In genomic region chr5:133170756-133171387, GRCh38 we compare ENCODE assay signal across 8 cellular contexts.
DNase-seq lines count a peak whose midpoint lies in the region; ATAC-seq and TF ChIP-seq lines count a peak whose summit lies in the region.
"Not testable (repeated sequence)": the region's sequence is repeated elsewhere in the genome, so short reads cannot be mapped to it uniquely, and the experiment has no call there.

No MANE protein-coding gene starts in this region.

- not testable (repeated sequence) for H3K27me3 ChIP-seq in DND-41 (ENCODE audit: insufficient read depth, low read length, poor library complexity); thymus (ENCODE audit: control insufficient read depth, insufficient read depth)

- WGBS in thymus, result 66% methylated on average over 9 of the region's 9 CpGs

- H3K27ac Mint-ChIP-seq in T-helper 2 cell treated with Interferon-gamma antibody and Interleukin-4, amounts not matched to agents 5 μg/mL and 100 μg/mL, for 36 hours; activated CD8-positive, alpha-beta memory T cell treated with anti-CD3 and anti-CD28 coated beads, Interleukin-2, amount 10 ng/mL, durations not matched to agents 7 days and 5 days: not testable (repeated sequence)

- not testable (repeated sequence) for H3K9me3 ChIP-seq in DND-41 (ENCODE audit: insufficient read depth, low read length, severe bottlenecking); thymus (ENCODE audit: control insufficient read depth)

- H3K79me2 ChIP-seq in DND-41 (ENCODE audit: insufficient read depth, low read length), result not testable (repeated sequence)

- H3K27ac ChIP-seq in DND-41 (ENCODE audit: low read length), result not testable (repeated sequence)
- peak overlapping the region; percentile 74 for H3K27ac ChIP-seq in thymus (ENCODE audit: low read depth)

- not testable (repeated sequence) for H3K4me1 ChIP-seq in DND-41 (ENCODE audit: insufficient read depth, low read length); thymus (ENCODE audit: control insufficient read depth, insufficient read depth, low read length)

- H3K9ac ChIP-seq in DND-41 (ENCODE audit: low read depth, low read length), result not testable (repeated sequence)

- H3K4me2 ChIP-seq in DND-41 (ENCODE audit: insufficient read depth, low read length), result not testable (repeated sequence)

- H3K36me3 ChIP-seq in DND-41 (ENCODE audit: insufficient read depth, low read length); thymus (ENCODE audit: control insufficient read depth, insufficient read depth): not testable (repeated sequence)

- peaks cover 27% of the 10 kb centered on the region for H3K9me3 Mint-ChIP-seq in T-helper 2 cell treated with Interferon-gamma antibody and Interleukin-4, amounts not matched to agents 5 μg/mL and 100 μg/mL, for 36 hours
- not testable (repeated sequence) for H3K9me3 Mint-ChIP-seq in activated CD8-positive, alpha-beta memory T cell treated with anti-CD3 and anti-CD28 coated beads, Interleukin-2, amount 10 ng/mL, durations not matched to agents 7 days and 5 days (ENCODE audit: low read depth)

- peaks cover 24% of the 10 kb centered on the region for H3K27me3 Mint-ChIP-seq in T-helper 2 cell treated with Interferon-gamma antibody and Interleukin-4, amounts not matched to agents 5 μg/mL and 100 μg/mL, for 36 hours (ENCODE audit: low read depth)
- H3K27me3 Mint-ChIP-seq in activated CD8-positive, alpha-beta memory T cell treated with anti-CD3 and anti-CD28 coated beads, Interleukin-2, amount 10 ng/mL, durations not matched to agents 7 days and 5 days, result peaks cover 19% of the 10 kb centered on the region

- H4K20me1 ChIP-seq in DND-41 (ENCODE audit: insufficient read depth, low read length), result not testable (repeated sequence)

- ATAC-seq in DND-41 (ENCODE audit: insufficient read depth, low read depth) (peak; percentile 64), esophagus mucosa (peak; percentile 41)
- not testable (repeated sequence) for ATAC-seq in activated CD8-positive, alpha-beta memory T cell treated with anti-CD3 and anti-CD28 coated beads, Interleukin-2, amount 10 ng/mL, durations not matched to agents 7 days and 5 days

- DNase-seq in DND-41, result peak; percentile 68
- peak; percentile 42 for DNase-seq in NCI-H510A (lab: John Stamatoyannopoulos, UW)
- not testable (repeated sequence) for DNase-seq in T-helper 2 cell treated with Interferon-gamma antibody and Interleukin-4, amounts not matched to agents 5 μg/mL and 100 μg/mL, for 36 hours (ENCODE audit: low spot score)
- peak; percentile 52 for DNase-seq in activated CD8-positive, alpha-beta memory T cell treated with anti-CD3 and anti-CD28 coated beads, Interleukin-2, amount 10 ng/mL, durations not matched to agents 7 days and 5 days
- DNase-seq in activated gamma-delta T cell treated with Interleukin-2 at 50 U/mL for 16 hours, result peak; percentile 72
- peak; percentile 41 for DNase-seq in stimulated activated CD4-positive, alpha-beta T cell treated with anti-CD3 and anti-CD28 coated beads, Interleukin-4, amount 100 ng/mL, for 24 hours

- not testable (repeated sequence) for TF ChIP-seq CTCF in DND-41 (IDR thresholded peaks at IDR 0.05; ENCODE audit: borderline replicate concordance, extremely low read depth, low read length, poor library complexity, severe bottlenecking)

- H2AFZ ChIP-seq in DND-41 (ENCODE audit: low read depth, low read length), result not testable (repeated sequence)

- not testable (repeated sequence) for H3K4me3 ChIP-seq in DND-41 (ENCODE audit: low read depth in 1 of 2, low read length in 2 of 2); thymus (ENCODE audit: low read length)

- H3K4me3 Mint-ChIP-seq in T-helper 2 cell treated with Interferon-gamma antibody and Interleukin-4, amounts not matched to agents 5 μg/mL and 100 μg/mL, for 36 hours, result peak overlapping the region; percentile 65
- not testable (repeated sequence) for H3K4me3 Mint-ChIP-seq in activated CD8-positive, alpha-beta memory T cell treated with anti-CD3 and anti-CD28 coated beads, Interleukin-2, amount 10 ng/mL, durations not matched to agents 7 days and 5 days

- CTCF ChIA-PET in activated CD8-positive, alpha-beta memory T cell treated with anti-CD3 and anti-CD28 coated beads, Interleukin-2, amount 10 ng/mL, durations not matched to agents 7 days and 5 days (lab: Charles Lee), result not testable (repeated sequence)

- not testable (repeated sequence) for H3K4me1 Mint-ChIP-seq in T-helper 2 cell treated with Interferon-gamma antibody and Interleukin-4, amounts not matched to agents 5 μg/mL and 100 μg/mL, for 36 hours (ENCODE audit: low read depth); activated CD8-positive, alpha-beta memory T cell treated with anti-CD3 and anti-CD28 coated beads, Interleukin-2, amount 10 ng/mL, durations not matched to agents 7 days and 5 days

- not testable (repeated sequence) for H3K36me3 Mint-ChIP-seq in T-helper 2 cell treated with Interferon-gamma antibody and Interleukin-4, amounts not matched to agents 5 μg/mL and 100 μg/mL, for 36 hours (ENCODE audit: low read depth); activated CD8-positive, alpha-beta memory T cell treated with anti-CD3 and anti-CD28 coated beads, Interleukin-2, amount 10 ng/mL, durations not matched to agents 7 days and 5 days
